In genomic region chr5:78519198-78519941, GRCh38 we compare ENCODE assay signal across 12 cellular contexts.
DNase-seq lines count a peak whose midpoint lies in the region; ATAC-seq and TF ChIP-seq lines count a peak whose summit lies in the region.
"Had no signal": no experiment of that assay in that cellular context is flagged by ENCODE, and none has a peak within 500 bp of the region (broad histone marks: within the 10 kb centered on the region; RNA-seq: fewer than 3 reads in every experiment).

No MANE protein-coding gene starts in this region.

- H2BK5ac ChIP-seq in IMR-90 (ENCODE audit: low read depth, low read length, poor library complexity, severe bottlenecking), result peak overlapping the region; percentile 80

- H3K4me3 ChIP-seq in IMR-90 (ENCODE audit: insufficient read depth, low read depth, low read length), result no peak overlapping the region
- no peak overlapping the region for H3K4me3 ChIP-seq in mucosa of descending colon
- no peak overlapping the region for H3K4me3 ChIP-seq in upper lobe of left lung

- H2AFZ ChIP-seq in IMR-90 (replicated peaks; ENCODE audit: low read length, poor library complexity), result peak overlapping the region; percentile 55

- peak overlapping the region; percentile 91 for H3K4ac ChIP-seq in IMR-90 (ENCODE audit: low read depth, low read length)

- DNase-seq in IMR-90, result no peak
- DNase-seq in MCF 10A (ENCODE audit: unreplicated experiment), result no peak
- no peak for DNase-seq in mucosa of descending colon
- no peak for DNase-seq in upper lobe of left lung
- DNase-seq in activated naive CD4-positive, alpha-beta T cell treated with anti-CD3 and anti-CD28 coated beads, Interleukin-2, amount 10 ng/mL, durations not matched to agents 7 days and 5 days, result no peak
- DNase-seq in iPS-NIHi11 (ENCODE audit: low spot score), result no peak
- DNase-seq: activated CD8-positive, alpha-beta memory T cell treated with anti-CD3 and anti-CD28 coated beads for 24 hours; NCI-H1048; NCI-H774 had no signal

- no peaks in the 10 kb centered on the region for H3K27me3 Mint-ChIP-seq in MCF 10A (ENCODE audit: insufficient read depth, unreplicated experiment)
- peaks cover 56% of the 10 kb centered on the region for H3K27me3 Mint-ChIP-seq in activated naive CD4-positive, alpha-beta T cell treated with anti-CD3 and anti-CD28 coated beads, Interleukin-2, amount 10 ng/mL, durations not matched to agents 7 days and 5 days

- H3K4me1 ChIP-seq in IMR-90 (ENCODE audit: control insufficient read depth, insufficient read depth, low read length), result peaks cover 19% of the 10 kb centered on the region
- H3K4me1 ChIP-seq in mucosa of descending colon (ENCODE audit: low read depth), result peaks cover 6% of the 10 kb centered on the region
- H3K4me1 ChIP-seq in upper lobe of left lung, result peaks cover 14 to 32% (median 23%) of the 10 kb centered on the region in 4 donors

- H4K8ac ChIP-seq in IMR-90 (ENCODE audit: low read depth in 2 of 2, low read length in 2 of 2), result peak overlapping the region; percentile 64 to 74; a peak in 3 of 4 replicates

- H2AK5ac ChIP-seq in IMR-90 (ENCODE audit: low read depth, low read length), result peak overlapping the region; percentile 90

- peak overlapping the region; percentile 84 for H3K14ac ChIP-seq in IMR-90 (replicated peaks; ENCODE audit: low read depth, low read length)

- intact Hi-C loops in IMR-90 (cut with micrococcal nuclease), result no loop called here
- intact Hi-C loops in MCF 10A (cut with micrococcal nuclease), result no loop called here
- intact Hi-C loops in mucosa of descending colon (cut with DNase I, micrococcal nuclease), result no loop called here

- H3K23ac ChIP-seq in IMR-90 (ENCODE audit: low read depth, low read length), result peak overlapping the region; percentile 82

- no peaks in the 10 kb centered on the region for H3K9me3 Mint-ChIP-seq in MCF 10A (ENCODE audit: unreplicated experiment)
- H3K9me3 Mint-ChIP-seq in activated naive CD4-positive, alpha-beta T cell treated with anti-CD3 and anti-CD28 coated beads, Interleukin-2, amount 10 ng/mL, durations not matched to agents 7 days and 5 days, result no peaks in the 10 kb centered on the region
- H3K9me3 Mint-ChIP-seq: T-helper 1 cell treated with Interleukin-12 subunit alpha and Interleukin-12 subunit beta and Interleukin-4 antibody, amounts not matched to agents 30 μg/mL and 1 μg/mL, for 36 hours had no signal

- peak overlapping the region; percentile 91 for H2BK20ac ChIP-seq in IMR-90 (ENCODE audit: low read depth, low read length)

- H3K27me3 ChIP-seq in IMR-90 (ENCODE audit: control insufficient read depth, insufficient read depth, low read length) (no peaks in the 10 kb centered on the region), upper lobe of left lung (no peaks in the 10 kb centered on the region)

- no peak for TF ChIP-seq EP300 in upper lobe of left lung (IDR thresholded peaks at IDR 0.05)

- H3K4me2 ChIP-seq in IMR-90 (ENCODE audit: low read depth, low read length), result peak overlapping the region; percentile 39; the same call in 1 of the 2 replicates

- CTCF ChIA-PET in IMR-90 (lab: Yijun Ruan, JAX), result no interaction called here
- CTCF ChIA-PET in MCF 10A (lab: Yijun Ruan, JAX), result interaction anchor here (0.9 kb wide), 1 partner anchor 372 kb away, joined by 3 read pairs; no protein-coding TSS in a partner anchor
- CTCF ChIA-PET in activated naive CD4-positive, alpha-beta T cell treated with anti-CD3 and anti-CD28 coated beads, Interleukin-2, amount 10 ng/mL, durations not matched to agents 7 days and 5 days (lab: Charles Lee), result no interaction called here

- TF ChIP-seq CTCF in IMR-90 (conservative IDR thresholded peaks at IDR 0.05; ENCODE audit: low read depth, low read length), result no peak
- TF ChIP-seq CTCF in MCF 10A (IDR thresholded peaks at IDR 0.05; ENCODE audit: unreplicated experiment), result no peak
- TF ChIP-seq CTCF in mucosa of descending colon (IDR thresholded peaks at IDR 0.05), result no peak
- TF ChIP-seq CTCF in upper lobe of left lung (IDR thresholded peaks at IDR 0.05), result no peak

- peak overlapping the region; percentile 85 for H2BK120ac ChIP-seq in IMR-90 (ENCODE audit: low read depth, low read length)

- BruUV-seq in IMR-90 (replicated peaks; lab: Mats Ljungman, UMichigan) (no TSS peak), MCF 10A (replicated peaks; lab: Mats Ljungman, UMichigan) (no TSS peak)

- ATAC-seq in IMR-90 (ENCODE audit: low read depth) (peak; percentile 9), mucosa of descending colon (peak; percentile 21), upper lobe of left lung (ENCODE audit: low FRiP score in 2 of 2) (peak in 1 of 2 donors; percentile 37), GM21619 (IDR thresholded peaks at IDR 0.05; ENCODE audit: unreplicated experiment) (no peak)

- no peak overlapping the region for H3K4me3 Mint-ChIP-seq in MCF 10A (ENCODE audit: unreplicated experiment)
- H3K4me3 Mint-ChIP-seq in activated naive CD4-positive, alpha-beta T cell treated with anti-CD3 and anti-CD28 coated beads, Interleukin-2, amount 10 ng/mL, durations not matched to agents 7 days and 5 days, result no peak overlapping the region
- H3K4me3 Mint-ChIP-seq: T-helper 1 cell treated with Interleukin-12 subunit alpha and Interleukin-12 subunit beta and Interleukin-4 antibody, amounts not matched to agents 30 μg/mL and 1 μg/mL, for 36 hours had no signal

- peak overlapping the region; percentile 38 for H3K9ac ChIP-seq in IMR-90 (ENCODE audit: low read depth, low read length)

- peaks cover 15% of the 10 kb centered on the region for H3K36me3 Mint-ChIP-seq in MCF 10A (ENCODE audit: insufficient read depth, unreplicated experiment)
- H3K36me3 Mint-ChIP-seq in activated naive CD4-positive, alpha-beta T cell treated with anti-CD3 and anti-CD28 coated beads, Interleukin-2, amount 10 ng/mL, durations not matched to agents 7 days and 5 days, result no peaks in the 10 kb centered on the region

- H3K27ac ChIP-seq in IMR-90 (ENCODE audit: insufficient read depth, low read length) (peak overlapping the region; percentile 82), upper lobe of left lung (peak overlapping the region; percentile 50 to 63 (median 56))
- H3K27ac ChIP-seq: HL-60 had no signal

- TF ChIP-seq POLR2A in IMR-90 (IDR thresholded peaks at IDR 0.05; ENCODE audit: low read depth, low read length) (no peak), upper lobe of left lung (IDR thresholded peaks at IDR 0.05) (no peak)

- peak overlapping the region; percentile 75; the same call in 1 of the 2 replicates for H3K56ac ChIP-seq in IMR-90 (ENCODE audit: extremely low read depth, insufficient read depth, low read length)

- POLR2A ChIA-PET in IMR-90 (lab: Charles Lee; ENCODE audit: unreplicated experiment), result no interaction called here
- POLR2A ChIA-PET in MCF 10A (lab: Yijun Ruan, JAX), result interaction anchor here (0.9 to 3.8 kb wide), 5 partner anchors 9 to 48 kb away, joined by 3 to 36 read pairs (median 6); no protein-coding TSS in a partner anchor

- dilution Hi-C loops in IMR-90 (cut with HindIII; ENCODE audit: low sequenced_read_pairs, unreplicated experiment), result no loop called here

- peak overlapping the region; percentile 80 for H4K5ac ChIP-seq in IMR-90 (ENCODE audit: low read depth, low read length)

- peak overlapping the region; percentile 94 for H3K27ac Mint-ChIP-seq in MCF 10A (ENCODE audit: low read depth, unreplicated experiment)
- H3K27ac Mint-ChIP-seq in activated naive CD4-positive, alpha-beta T cell treated with anti-CD3 and anti-CD28 coated beads, Interleukin-2, amount 10 ng/mL, durations not matched to agents 7 days and 5 days, result no peak overlapping the region
- H3K27ac Mint-ChIP-seq: T-helper 1 cell treated with Interleukin-12 subunit alpha and Interleukin-12 subunit beta and Interleukin-4 antibody, amounts not matched to agents 30 μg/mL and 1 μg/mL, for 36 hours had no signal

- H4K91ac ChIP-seq in IMR-90 (ENCODE audit: insufficient read depth, low read depth, low read length), result peak overlapping the region; percentile 89

- WGBS in IMR-90 (ENCODE audit: extremely low coverage in 2 of 2, insufficient read length in 1 of 2), 2 experiments, result no CpG with 5 or more reads among the region's 9 CpGs
- 91 to 92% methylated on average over 9 of the region's 9 CpGs for WGBS in upper lobe of left lung, 2 donors

- TF ChIP-seq RAD21 in IMR-90 (IDR thresholded peaks at IDR 0.05; ENCODE audit: low read length), result no peak

- H3K18ac ChIP-seq in IMR-90 (ENCODE audit: low read depth, low read length), result peak overlapping the region; percentile 91

- H4K20me1 ChIP-seq in IMR-90 (ENCODE audit: insufficient read depth, low read length), result peaks cover 9% of the 10 kb centered on the region; the same call in 1 of the 2 replicates

- H3K9me1 ChIP-seq in IMR-90 (ENCODE audit: insufficient read depth, low read length), result peaks cover 15% of the 10 kb centered on the region

- peaks cover 17 to 44% of the 10 kb centered on the region in 2 experiments for H3K79me1 ChIP-seq in IMR-90 (ENCODE audit: low read depth in 1 of 2, low read length in 2 of 2)

- H3K4me1 Mint-ChIP-seq in MCF 10A (ENCODE audit: insufficient read depth, unreplicated experiment), result peaks cover 56% of the 10 kb centered on the region
- H3K4me1 Mint-ChIP-seq in activated naive CD4-positive, alpha-beta T cell treated with anti-CD3 and anti-CD28 coated beads, Interleukin-2, amount 10 ng/mL, durations not matched to agents 7 days and 5 days, result no peaks in the 10 kb centered on the region

- H3K9me3 ChIP-seq in IMR-90 (ENCODE audit: control insufficient read depth, insufficient read depth, low read length) (no peaks in the 10 kb centered on the region), mucosa of descending colon (no peaks in the 10 kb centered on the region), upper lobe of left lung (no peaks in the 10 kb centered on the region)

- H3K36me3 ChIP-seq in IMR-90 (ENCODE audit: control insufficient read depth, insufficient read depth, low read length) (peaks cover 4% of the 10 kb centered on the region; the same call in 1 of the 2 replicates), mucosa of descending colon (ENCODE audit: low read depth) (no peaks in the 10 kb centered on the region), upper lobe of left lung (no peaks in the 10 kb centered on the region)

- peak overlapping the region; percentile 73 for H2BK15ac ChIP-seq in IMR-90 (ENCODE audit: low read depth, low read length)

- in situ Hi-C loops in IMR-90 (cut with MboI; ENCODE audit: low sequenced_read_pairs), result no loop called here

- H2AK9ac ChIP-seq in IMR-90 (replicated peaks; ENCODE audit: low read depth, low read length, poor library complexity), result peak overlapping the region; percentile 75

TF ChIP-seq in IMR-90, 13 proteins besides CTCF, POLR2A, EP300 and RAD21:
- TF ChIP-seq MAFK (IDR thresholded peaks at IDR 0.05; ENCODE audit: low read depth, low read length), result no peak
